19 cellular contexts compared by ENCODE assay signal in genomic region chr13:108069521-108070210, GRCh38.
"Had no signal": no experiment of that assay in that cellular context is flagged by ENCODE, and none has a peak within 500 bp of the region (broad histone marks: within the 10 kb centered on the region; RNA-seq: fewer than 3 reads in every experiment).

No MANE protein-coding gene starts in this region.

- H3K36me3 ChIP-seq: right lobe of liver, transverse colon had no signal

- H3K4me3 ChIP-seq: right lobe of liver, skin epidermis, transverse colon had no signal

- H3K27ac Mint-ChIP-seq: activated T-cell treated with anti-CD3 and anti-CD28 coated beads, Interleukin-2, amount 50 U/mL, for 72 hours; nephron; stimulated activated effector memory CD8-positive, alpha-beta T cell treated with anti-CD3 and anti-CD28 coated beads, Interleukin-12 subunit alpha, Interleukin-12 subunit beta, amount 100 ng/mL, for 72 hours; WTC11 had no signal

- H3K4me1 ChIP-seq: right lobe of liver, transverse colon had no signal

- H3K36me3 Mint-ChIP-seq: stimulated activated effector memory CD8-positive, alpha-beta T cell treated with anti-CD3 and anti-CD28 coated beads, Interleukin-12 subunit alpha, Interleukin-12 subunit beta, amount 100 ng/mL, for 72 hours had no signal

- H3K4me3 Mint-ChIP-seq: activated T-cell treated with anti-CD3 and anti-CD28 coated beads, Interleukin-2, amount 50 U/mL, for 72 hours; central memory CD8-positive, alpha-beta T cell; nephron; stimulated activated effector memory CD8-positive, alpha-beta T cell treated with anti-CD3 and anti-CD28 coated beads, Interleukin-12 subunit alpha, Interleukin-12 subunit beta, amount 100 ng/mL, for 72 hours; WTC11 had no signal

- DNase-seq: activated CD8-positive, alpha-beta memory T cell treated with anti-CD3 and anti-CD28 coated beads, Interleukin-2, amount 50 U/mL, for 48 hours; activated effector memory CD4-positive, alpha-beta T cell treated with Interleukin-2 at 50 U/mL for 16 hours; activated naive CD4-positive, alpha-beta T cell treated with anti-CD3 and anti-CD28 coated beads, Interleukin-2, amount 50 U/mL, for 16 hours; activated T-cell treated with anti-CD3 and anti-CD28 coated beads, Interleukin-2, amount 50 U/mL, for 72 hours; effector memory CD4-positive, alpha-beta T cell; foreskin melanocyte; hippocampal formation; left ventricle myocardium superior; midbrain; right lobe of liver; stimulated activated CD4-positive, alpha-beta T cell treated with anti-CD3 and anti-CD28 coated beads, Interleukin-2, amount 100 ng/mL, for 24 hours; T-helper 9 cell; transverse colon had no signal

- ATAC-seq: activated T-cell treated with anti-CD3 and anti-CD28 coated beads, Interleukin-2, amount 50 U/mL, for 72 hours; esophagus mucosa; left ventricle myocardium superior; right lobe of liver; stimulated activated effector memory CD8-positive, alpha-beta T cell treated with anti-CD3 and anti-CD28 coated beads, Interleukin-12 subunit alpha, Interleukin-12 subunit beta, amount 100 ng/mL, for 72 hours; WTC11 had no signal

- H3K27me3 ChIP-seq: right lobe of liver, transverse colon had no signal

- H3K4me1 Mint-ChIP-seq: central memory CD8-positive, alpha-beta T cell; nephron; stimulated activated effector memory CD8-positive, alpha-beta T cell treated with anti-CD3 and anti-CD28 coated beads, Interleukin-12 subunit alpha, Interleukin-12 subunit beta, amount 100 ng/mL, for 72 hours had no signal

- H3K9me3 ChIP-seq: right lobe of liver, transverse colon had no signal

- H3K27me3 Mint-ChIP-seq: central memory CD8-positive, alpha-beta T cell had no signal

- H3K27ac ChIP-seq: right lobe of liver, skin epidermis, transverse colon had no signal
